In the genomic region with DNA sequence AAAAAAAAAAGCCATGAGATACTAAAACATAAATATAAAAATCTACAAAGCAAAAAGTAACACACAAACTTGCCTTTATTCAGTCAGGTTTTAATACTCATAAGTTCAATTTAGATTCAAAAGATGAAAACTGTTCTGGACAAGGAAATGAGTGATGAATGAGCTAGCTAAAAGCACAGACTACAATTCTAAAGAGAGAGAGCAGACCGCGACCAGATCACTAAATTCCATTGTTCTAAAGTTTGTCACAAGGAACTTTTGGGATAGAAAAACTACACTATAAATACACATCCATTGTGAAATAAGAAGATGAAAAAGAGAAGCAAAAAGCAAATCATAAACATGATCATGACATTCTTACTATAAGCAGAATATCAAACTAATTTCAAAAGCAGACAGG, we compare ENCODE assay signal across 10 cellular contexts. TPM values are rescaled to one million over a fixed set of nuclear protein-coding genes. Genes with fewer than 3 reads are reported as not detected.
DNase-seq lines count a peak whose midpoint lies in the region; ATAC-seq, FAIRE-seq and TF ChIP-seq lines count a peak whose summit lies in the region.
"Had no signal": no experiment of that assay in that cellular context is flagged by ENCODE, and none has a peak within 500 bp of the region (broad histone marks: within the 10 kb centered on the region; RNA-seq: fewer than 3 reads in every experiment).

No MANE protein-coding gene starts in this region.

- H3K4me3 ChIP-seq in GM23248 (peak overlapping the region; percentile 86), RWPE2 (ENCODE audit: severe bottlenecking) (no peak overlapping the region)

- H3K4me1 ChIP-seq in GM23248 (ENCODE audit: insufficient read depth), result peaks cover 20% of the 10 kb centered on the region
- peaks cover 12% of the 10 kb centered on the region for H3K4me1 ChIP-seq in RWPE2 (ENCODE audit: insufficient read depth, poor library complexity, severe bottlenecking)

- H3K27me3 ChIP-seq in GM23248 (replicated peaks; ENCODE audit: insufficient read depth) (no peaks in the 10 kb centered on the region), RWPE2 (ENCODE audit: insufficient read depth, poor library complexity, severe bottlenecking) (no peaks in the 10 kb centered on the region)
- H3K27me3 ChIP-seq: adrenal gland, sigmoid colon had no signal

- peaks cover 62% of the 10 kb centered on the region for H3K79me2 ChIP-seq in GM23248 (ENCODE audit: insufficient read depth)

- no peaks in the 10 kb centered on the region for H3K9me2 ChIP-seq in GM23248 (ENCODE audit: insufficient read depth)

- peak overlapping the region; percentile 94 for H3K4me2 ChIP-seq in GM23248 (ENCODE audit: unreplicated experiment)

- no peaks in the 10 kb centered on the region for H4K20me1 ChIP-seq in GM23248 (ENCODE audit: insufficient read depth)

- H2AFZ ChIP-seq in GM23248, result peak overlapping the region; percentile 97

- intact Hi-C loops in left cardiac atrium (cut with DNase I), result loop anchor here in 1 of 2 donors (10.0 kb wide), 1 partner anchor 310 kb away; a partner anchor contains a TSS

- ATAC-seq in RWPE2 (ENCODE audit: low read depth) (no peak), left cardiac atrium (no peak)

- H3K9me3 Mint-ChIP-seq in endothelial cell (ENCODE audit: unreplicated experiment), result no peaks in the 10 kb centered on the region

- peak overlapping the region; percentile 33 for H3K4me3 Mint-ChIP-seq in endothelial cell (ENCODE audit: unreplicated experiment)

- H3K36me3 Mint-ChIP-seq in endothelial cell (ENCODE audit: low read depth, unreplicated experiment), result no peaks in the 10 kb centered on the region

- peak overlapping the region; percentile 89 for H3K9ac ChIP-seq in GM23248

- no peaks in the 10 kb centered on the region for H3K9me3 ChIP-seq in GM23248 (ENCODE audit: low read depth)
- no peaks in the 10 kb centered on the region for H3K9me3 ChIP-seq in RWPE2 (ENCODE audit: severe bottlenecking)
- H3K9me3 ChIP-seq: adrenal gland had no signal

- H3K27me3 Mint-ChIP-seq in endothelial cell (ENCODE audit: unreplicated experiment), result peaks cover 1% of the 10 kb centered on the region

- H3K27ac ChIP-seq in GM23248 (peak overlapping the region; percentile 82), RWPE2 (ENCODE audit: poor library complexity, severe bottlenecking) (peak overlapping the region; percentile 60)

- peak; percentile 76 for DNase-seq in GM23248
- DNase-seq in RWPE2 (ENCODE audit: low spot score), result no peak
- no peak for DNase-seq in endothelial cell (ENCODE audit: low spot score)
- DNase-seq in non-pigmented ciliary epithelial cell (ENCODE audit: low read depth), result peak; percentile 50
- DNase-seq in GM19239 (ENCODE audit: insufficient read length, low spot score), result no peak
- DNase-seq in GM20000 (ENCODE audit: low spot score), result no peak
- no peak for DNase-seq in left cardiac atrium
- DNase-seq: adrenal gland; sigmoid colon; stimulated activated naive CD4-positive, alpha-beta T cell treated with Interleukin-2 at 50 U/mL for 16 hours had no signal

- TF ChIP-seq CTCF in RWPE2 (IDR thresholded peaks at IDR 0.05; ENCODE audit: poor library complexity, severe bottlenecking), result no peak
- TF ChIP-seq CTCF in endothelial cell (IDR thresholded peaks at IDR 0.05; ENCODE audit: unreplicated experiment), result no peak
- TF ChIP-seq CTCF in GM20000 (IDR thresholded peaks at IDR 0.05; ENCODE audit: extremely low read depth, missing control alignments), result no peak

- H3K4me1 Mint-ChIP-seq in endothelial cell (ENCODE audit: unreplicated experiment), result peaks cover 24% of the 10 kb centered on the region

- in situ Hi-C loops in GM23248 (cut with MboI), result no loop called here

- peaks cover 15% of the 10 kb centered on the region for H3F3A ChIP-seq in GM23248 (ENCODE audit: insufficient read depth)

- no peak overlapping the region for H3K27ac Mint-ChIP-seq in endothelial cell (ENCODE audit: unreplicated experiment)

- no peak for FAIRE-seq in GM19239 (lab: Jason Lieb, UNC)

- 2% methylated on average over 2 of the region's 2 CpGs for WGBS in GM23248 (ENCODE audit: low coverage in 1 of 2, low lambda C conversion rate in 2 of 2, missing lambda C conversion rate in 2 of 2), 2 experiments

- H3K36me3 ChIP-seq in GM23248 (ENCODE audit: low read depth) (no peaks in the 10 kb centered on the region), RWPE2 (ENCODE audit: low read depth) (no peaks in the 10 kb centered on the region)
- H3K36me3 ChIP-seq: adrenal gland, sigmoid colon had no signal

RNA-seq across cellular contexts. Expression of a gene that starts 1.7 kb away (rescaled TPM):
- total RNA-seq in GM23248 (2014; rRNA removed; shearing (Covaris generic)), result 33.0 TPM in 2 replicates
- 46.9 and 50.0 TPM in 2 replicates for polyA plus RNA-seq in GM23248 (2016; fragmentation: Nextera tagmentation; extraction: Ambion mirVana)
- total RNA-seq in endothelial cell (ENCODE audit: unreplicated experiment) (84.5 TPM), left cardiac atrium (10 to 100 TPM; 13.0 TPM)

RNA-seq across cellular contexts. Expression of a gene that starts 29.6 kb away (rescaled TPM):
- 0.22 and 0.51 TPM in 2 replicates for total RNA-seq in GM23248 (2014; rRNA removed; shearing (Covaris generic))
- polyA plus RNA-seq in GM23248 (2016; fragmentation: Nextera tagmentation; extraction: Ambion mirVana), result 0.14 and 0.19 TPM in 2 replicates
- not detected for total RNA-seq in endothelial cell (ENCODE audit: unreplicated experiment)
- total RNA-seq in left cardiac atrium, result under 1 TPM; 0.21 to 0.53 TPM
- total RNA-seq: sigmoid colon had no signal

Comparison
In these comparisons a context has a peak if more than half of its experiments do, and no peak if none do; other contexts are left out.
1. DNase-seq: peak in GM23248 (single experiment) and non-pigmented ciliary epithelial cell (single experiment); none in RWPE2 (single experiment), endothelial cell (single experiment), GM19239 (single experiment), GM20000 (single experiment) and left cardiac atrium (single experiment).